In the genomic region with DNA sequence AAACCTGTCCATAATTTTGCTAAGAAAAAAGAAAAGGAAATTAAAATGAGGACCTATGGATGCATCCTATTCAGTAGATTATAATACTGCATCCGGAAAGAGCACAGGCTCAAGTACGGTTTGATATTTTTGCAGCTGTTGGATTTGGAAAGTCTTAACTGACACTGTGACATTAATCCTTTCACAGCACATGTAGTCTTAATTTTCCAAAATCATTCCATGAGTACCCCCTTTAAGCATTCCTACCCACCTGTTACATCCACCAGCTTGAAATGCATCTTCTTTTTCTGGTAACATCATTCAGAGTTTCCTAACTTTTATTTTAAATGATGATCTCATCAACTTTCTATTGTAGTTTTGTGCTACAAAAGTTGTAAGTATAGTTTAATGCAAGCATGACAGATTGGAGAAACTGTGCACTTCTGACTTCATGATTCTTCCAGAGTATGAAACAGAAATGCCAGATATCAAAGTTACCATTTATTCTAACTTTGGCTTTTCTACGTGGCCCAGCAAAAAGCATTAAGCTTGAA, we compare ENCODE assay signal across 17 cellular contexts.
"Had no signal": no experiment of that assay in that cellular context is flagged by ENCODE, and none has a peak within 500 bp of the region (broad histone marks: within the 10 kb centered on the region; RNA-seq: fewer than 3 reads in every experiment).

No MANE protein-coding gene starts in this region.

- H3K4me1 ChIP-seq: esophagus squamous epithelium, pancreas had no signal

- ATAC-seq: effector memory CD8-positive, alpha-beta T cell; left lobe of liver; natural killer cell; pancreas; sciatic nerve had no signal

- DNase-seq: cerebellar nuclear complex; effector memory CD8-positive, alpha-beta T cell; esophagus squamous epithelium; foreskin fibroblast; head of caudate nucleus; hippocampal formation; kidney glomerular epithelial cell; mammary epithelial cell; natural killer cell; occipital lobe; pancreas; stimulated activated CD4-positive, alpha-beta T cell treated with anti-CD3 and anti-CD28 coated beads, Interleukin-2, amount 100 ng/mL, for 48 hours; stimulated activated naive CD4-positive, alpha-beta T cell treated with Interleukin-2 at 50 U/mL for 16 hours; trophoblast cell had no signal

- H3K9me3 ChIP-seq: esophagus squamous epithelium, pancreas had no signal

- H3K36me3 ChIP-seq: esophagus squamous epithelium, pancreas had no signal

- H3K4me3 ChIP-seq: esophagus squamous epithelium, pancreas, smooth muscle cell had no signal

- H3K27me3 ChIP-seq: esophagus squamous epithelium, pancreas had no signal

- H3K27ac ChIP-seq: esophagus squamous epithelium, pancreas had no signal
